Comparison of ENCODE assay signal across 16 cellular contexts in genomic region chr10:125999694-126000093, GRCh38.
A peak's percentile ranks its signal among the peaks of the same experiment; 100 is the strongest.
DNase-seq lines count a peak whose midpoint lies in the region; ATAC-seq and TF ChIP-seq lines count a peak whose summit lies in the region.
"Had no signal": no experiment of that assay in that cellular context is flagged by ENCODE, and none has a peak within 500 bp of the region (broad histone marks: within the 10 kb centered on the region; RNA-seq: fewer than 3 reads in every experiment).

No MANE protein-coding gene starts in this region.

- H3K4me1 Mint-ChIP-seq in natural killer cell = peaks cover 21 to 27% of the 10 kb centered on the region in 2 donors
- H3K4me1 Mint-ChIP-seq in natural killer cell treated with Interleukin-12 subunit alpha and Interleukin-12 subunit beta and Interleukin-15 and Interleukin-18, amount 100 ng/mL, for 72 hours (ENCODE audit: low read depth in 2 of 2) = peaks cover 8 to 11% of the 10 kb centered on the region in 2 donors
- H3K4me1 Mint-ChIP-seq in T-helper 17 cell = no peaks in the 10 kb centered on the region
- peaks cover 19 to 25% of the 10 kb centered on the region in 2 donors for H3K4me1 Mint-ChIP-seq in immature natural killer cell

- H3K27ac Mint-ChIP-seq in natural killer cell (peak overlapping the region; percentile 75 to 79), T-helper 17 cell (no peak overlapping the region), immature natural killer cell (peak overlapping the region; percentile 34 to 73 (median 63))
- no peak overlapping the region for H3K27ac Mint-ChIP-seq in natural killer cell treated with Interleukin-12 subunit alpha and Interleukin-12 subunit beta and Interleukin-15 and Interleukin-18, amount 100 ng/mL, for 72 hours
- H3K27ac Mint-ChIP-seq: CD8-positive, alpha-beta T cell had no signal

- H3K36me3 Mint-ChIP-seq in natural killer cell = peaks cover 6% of the 10 kb centered on the region
- no peaks in the 10 kb centered on the region for H3K36me3 Mint-ChIP-seq in natural killer cell treated with Interleukin-12 subunit alpha and Interleukin-12 subunit beta and Interleukin-15 and Interleukin-18, amount 100 ng/mL, for 72 hours
- no peaks in the 10 kb centered on the region for H3K36me3 Mint-ChIP-seq in T-helper 17 cell (ENCODE audit: low read depth)
- H3K36me3 Mint-ChIP-seq in immature natural killer cell = peaks cover 0 to 7% (median 4%) of the 10 kb centered on the region in 3 donors
- H3K36me3 Mint-ChIP-seq: CD8-positive, alpha-beta T cell had no signal

- H3K27me3 Mint-ChIP-seq in natural killer cell (ENCODE audit: low read depth in 2 of 2) = no peaks in the 10 kb centered on the region
- no peaks in the 10 kb centered on the region for H3K27me3 Mint-ChIP-seq in natural killer cell treated with Interleukin-12 subunit alpha and Interleukin-12 subunit beta and Interleukin-15 and Interleukin-18, amount 100 ng/mL, for 72 hours
- H3K27me3 Mint-ChIP-seq in T-helper 17 cell = peaks cover 16% of the 10 kb centered on the region
- peaks cover under 1 to 10% (median 1%) of the 10 kb centered on the region in 3 donors for H3K27me3 Mint-ChIP-seq in immature natural killer cell (ENCODE audit: low read depth in 3 of 3)

- no peaks in the 10 kb centered on the region for H3K9me3 ChIP-seq in T-helper 17 cell (ENCODE audit: control insufficient read depth, low read length, poor library complexity, severe bottlenecking)
- H3K9me3 ChIP-seq: Caco-2 had no signal

- H3K4me3 Mint-ChIP-seq in natural killer cell (peak overlapping the region; percentile 86), T-helper 17 cell (peak overlapping the region; percentile 28), immature natural killer cell (peak overlapping the region; percentile 43 to 76 (median 69))
- no peak overlapping the region for H3K4me3 Mint-ChIP-seq in natural killer cell treated with Interleukin-12 subunit alpha and Interleukin-12 subunit beta and Interleukin-15 and Interleukin-18, amount 100 ng/mL, for 72 hours
- H3K4me3 Mint-ChIP-seq: CD8-positive, alpha-beta T cell; H9 had no signal

- DNase-seq in natural killer cell (no peak), M059J (ENCODE audit: low read depth) (peak; percentile 13), T-helper 17 cell (no peak), immature natural killer cell (peak in 1 of 3 donors; percentile 17)
- no peak for DNase-seq in natural killer cell treated with Interleukin-12 subunit alpha and Interleukin-12 subunit beta and Interleukin-15 and Interleukin-18, amount 100 ng/mL, for 72 hours (ENCODE audit: low spot score)
- DNase-seq in activated CD4-positive, alpha-beta T cell treated with anti-CD3 and anti-CD28 coated beads, Interleukin-2, amount 50 U/mL, for 4 hours = no peak
- DNase-seq: C1 segment of cervical spinal cord; Caco-2; CD8-positive, alpha-beta T cell; DMS153; DND-41; GM23248; H9 had no signal

- no peak for TF ChIP-seq CTCF in natural killer cell (IDR thresholded peaks at IDR 0.05)

- H3K9me3 Mint-ChIP-seq in natural killer cell (no peaks in the 10 kb centered on the region), immature natural killer cell (no peaks in the 10 kb centered on the region)
- no peaks in the 10 kb centered on the region for H3K9me3 Mint-ChIP-seq in natural killer cell treated with Interleukin-12 subunit alpha and Interleukin-12 subunit beta and Interleukin-15 and Interleukin-18, amount 100 ng/mL, for 72 hours
- H3K9me3 Mint-ChIP-seq: CD8-positive, alpha-beta T cell; H9 had no signal

- ATAC-seq in natural killer cell (peak; percentile 56 to 73 (median 63)), T-helper 17 cell (no peak), GM18870 (IDR thresholded peaks at IDR 0.05; ENCODE audit: unreplicated experiment) (no peak), HG02840 (IDR thresholded peaks at IDR 0.05; ENCODE audit: low FRiP score, unreplicated experiment) (no peak)
- ATAC-seq in natural killer cell treated with Interleukin-12 subunit alpha and Interleukin-12 subunit beta and Interleukin-15 and Interleukin-18, amount 100 ng/mL, for 72 hours = no peak
- ATAC-seq: CD8-positive, alpha-beta T cell; HCT116 had no signal

- intact Hi-C loops in natural killer cell (cut with micrococcal nuclease) = no loop called here

Comparison
In these comparisons a context has a peak if more than half of its experiments do, and no peak if none do; other contexts are left out.
1. ATAC-seq: peak in natural killer cell (3 of 3); none in natural killer cell treated with Interleukin-12 subunit alpha and Interleukin-12 subunit beta and Interleukin-15 and Interleukin-18, amount 100 ng/mL, for 72 hours (0 of 2), T-helper 17 cell (single experiment), GM18870 (single experiment) and HG02840 (single experiment).
2. H3K27ac Mint-ChIP-seq: peak in natural killer cell (2 of 2) and immature natural killer cell (6 of 6); none in natural killer cell treated with Interleukin-12 subunit alpha and Interleukin-12 subunit beta and Interleukin-15 and Interleukin-18, amount 100 ng/mL, for 72 hours (0 of 2) and T-helper 17 cell (single experiment).